Comparison of ENCODE assay signal across 1 cellular context in genomic region chr17:55436224-55437164, GRCh38.
TF ChIP-seq lines count a peak whose summit lies in the region.

No MANE protein-coding gene starts in this region.

TF ChIP-seq in K562, 482 proteins besides CTCF, POLR2A, EP300 and RAD21 (continued from another document):
- TF ChIP-seq HMBOX1 (IDR thresholded peaks at IDR 0.05) (peak; percentile 92), CBFA2T2 (conservative IDR thresholded peaks at IDR 0.05) (peak; percentile 69), DMBX1 (CRISPR knock-in tag; IDR thresholded peaks at IDR 0.05; ENCODE audit: borderline replicate concordance) (no peak), TARDBP (IDR thresholded peaks at IDR 0.05) (no peak), USF2 (CRISPR knock-in tag; IDR thresholded peaks at IDR 0.05) (no peak), TCF7 (IDR thresholded peaks at IDR 0.05; ENCODE audit: borderline replicate concordance) (no peak), EWSR1 (IDR thresholded peaks at IDR 0.05; ENCODE audit: borderline replicate concordance, low read depth, partially characterized antibody) (no peak), HDAC2 (IDR thresholded peaks at IDR 0.05) (no peak), TBP (optimal IDR thresholded peaks at IDR 0.05; ENCODE audit: low read depth, low read length) (no peak), TAF9B (IDR thresholded peaks at IDR 0.05; ENCODE audit: partially characterized antibody) (no peak), GTF2E2 (tag; IDR thresholded peaks at IDR 0.05) (no peak), TCF15 (CRISPR knock-in tag; IDR thresholded peaks at IDR 0.05) (no peak), CREBBP (IDR thresholded peaks at IDR 0.05; ENCODE audit: low read depth, low read length) (no peak), PTTG1 (tag; IDR thresholded peaks at IDR 0.05; ENCODE audit: low read depth) (no peak), HEY1 (CRISPR knock-in tag; IDR thresholded peaks at IDR 0.05; ENCODE audit: borderline replicate concordance) (no peak), HDAC1 (IDR thresholded peaks at IDR 0.05) (no peak), HNRNPK (IDR thresholded peaks at IDR 0.05; ENCODE audit: low read depth, low read length, poor library complexity, severe bottlenecking) (no peak), ZNF76 (CRISPR knock-in tag; IDR thresholded peaks at IDR 0.05; ENCODE audit: borderline replicate concordance) (no peak), ARID1B (IDR thresholded peaks at IDR 0.05) (peak; percentile 76), ZNF589 (CRISPR knock-in tag; IDR thresholded peaks at IDR 0.05; ENCODE audit: low read depth) (no peak), MIER1 (IDR thresholded peaks at IDR 0.05; ENCODE audit: low read depth) (no peak), POLR3A (IDR thresholded peaks at IDR 0.05; ENCODE audit: borderline replicate concordance, extremely low read depth, insufficient read depth, insufficient read length) (no peak), ZNF695 (CRISPR knock-in tag; IDR thresholded peaks at IDR 0.05) (no peak), PML (IDR thresholded peaks at IDR 0.05; ENCODE audit: low read length) (0 out of 2 replicates have a peak, but pooled peaks have one; percentile 34)
- TF ChIP-seq, protein P1, sequence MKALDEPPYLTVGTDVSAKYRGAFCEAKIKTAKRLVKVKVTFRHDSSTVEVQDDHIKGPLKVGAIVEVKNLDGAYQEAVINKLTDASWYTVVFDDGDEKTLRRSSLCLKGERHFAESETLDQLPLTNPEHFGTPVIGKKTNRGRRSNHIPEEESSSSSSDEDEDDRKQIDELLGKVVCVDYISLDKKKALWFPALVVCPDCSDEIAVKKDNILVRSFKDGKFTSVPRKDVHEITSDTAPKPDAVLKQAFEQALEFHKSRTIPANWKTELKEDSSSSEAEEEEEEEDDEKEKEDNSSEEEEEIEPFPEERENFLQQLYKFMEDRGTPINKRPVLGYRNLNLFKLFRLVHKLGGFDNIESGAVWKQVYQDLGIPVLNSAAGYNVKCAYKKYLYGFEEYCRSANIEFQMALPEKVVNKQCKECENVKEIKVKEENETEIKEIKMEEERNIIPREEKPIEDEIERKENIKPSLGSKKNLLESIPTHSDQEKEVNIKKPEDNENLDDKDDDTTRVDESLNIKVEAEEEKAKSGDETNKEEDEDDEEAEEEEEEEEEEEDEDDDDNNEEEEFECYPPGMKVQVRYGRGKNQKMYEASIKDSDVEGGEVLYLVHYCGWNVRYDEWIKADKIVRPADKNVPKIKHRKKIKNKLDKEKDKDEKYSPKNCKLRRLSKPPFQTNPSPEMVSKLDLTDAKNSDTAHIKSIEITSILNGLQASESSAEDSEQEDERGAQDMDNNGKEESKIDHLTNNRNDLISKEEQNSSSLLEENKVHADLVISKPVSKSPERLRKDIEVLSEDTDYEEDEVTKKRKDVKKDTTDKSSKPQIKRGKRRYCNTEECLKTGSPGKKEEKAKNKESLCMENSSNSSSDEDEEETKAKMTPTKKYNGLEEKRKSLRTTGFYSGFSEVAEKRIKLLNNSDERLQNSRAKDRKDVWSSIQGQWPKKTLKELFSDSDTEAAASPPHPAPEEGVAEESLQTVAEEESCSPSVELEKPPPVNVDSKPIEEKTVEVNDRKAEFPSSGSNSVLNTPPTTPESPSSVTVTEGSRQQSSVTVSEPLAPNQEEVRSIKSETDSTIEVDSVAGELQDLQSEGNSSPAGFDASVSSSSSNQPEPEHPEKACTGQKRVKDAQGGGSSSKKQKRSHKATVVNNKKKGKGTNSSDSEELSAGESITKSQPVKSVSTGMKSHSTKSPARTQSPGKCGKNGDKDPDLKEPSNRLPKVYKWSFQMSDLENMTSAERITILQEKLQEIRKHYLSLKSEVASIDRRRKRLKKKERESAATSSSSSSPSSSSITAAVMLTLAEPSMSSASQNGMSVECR (CRISPR knock-in tag; IDR thresholded peaks at IDR 0.05) = no peak
- TF ChIP-seq, protein P2, sequence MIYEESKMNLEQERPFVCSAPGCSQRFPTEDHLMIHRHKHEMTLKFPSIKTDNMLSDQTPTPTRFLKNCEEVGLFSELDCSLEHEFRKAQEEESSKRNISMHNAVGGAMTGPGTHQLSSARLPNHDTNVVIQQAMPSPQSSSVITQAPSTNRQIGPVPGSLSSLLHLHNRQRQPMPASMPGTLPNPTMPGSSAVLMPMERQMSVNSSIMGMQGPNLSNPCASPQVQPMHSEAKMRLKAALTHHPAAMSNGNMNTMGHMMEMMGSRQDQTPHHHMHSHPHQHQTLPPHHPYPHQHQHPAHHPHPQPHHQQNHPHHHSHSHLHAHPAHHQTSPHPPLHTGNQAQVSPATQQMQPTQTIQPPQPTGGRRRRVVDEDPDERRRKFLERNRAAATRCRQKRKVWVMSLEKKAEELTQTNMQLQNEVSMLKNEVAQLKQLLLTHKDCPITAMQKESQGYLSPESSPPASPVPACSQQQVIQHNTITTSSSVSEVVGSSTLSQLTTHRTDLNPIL (CRISPR knock-in tag; IDR thresholded peaks at IDR 0.05) = no peak
- TF ChIP-seq, protein P3, sequence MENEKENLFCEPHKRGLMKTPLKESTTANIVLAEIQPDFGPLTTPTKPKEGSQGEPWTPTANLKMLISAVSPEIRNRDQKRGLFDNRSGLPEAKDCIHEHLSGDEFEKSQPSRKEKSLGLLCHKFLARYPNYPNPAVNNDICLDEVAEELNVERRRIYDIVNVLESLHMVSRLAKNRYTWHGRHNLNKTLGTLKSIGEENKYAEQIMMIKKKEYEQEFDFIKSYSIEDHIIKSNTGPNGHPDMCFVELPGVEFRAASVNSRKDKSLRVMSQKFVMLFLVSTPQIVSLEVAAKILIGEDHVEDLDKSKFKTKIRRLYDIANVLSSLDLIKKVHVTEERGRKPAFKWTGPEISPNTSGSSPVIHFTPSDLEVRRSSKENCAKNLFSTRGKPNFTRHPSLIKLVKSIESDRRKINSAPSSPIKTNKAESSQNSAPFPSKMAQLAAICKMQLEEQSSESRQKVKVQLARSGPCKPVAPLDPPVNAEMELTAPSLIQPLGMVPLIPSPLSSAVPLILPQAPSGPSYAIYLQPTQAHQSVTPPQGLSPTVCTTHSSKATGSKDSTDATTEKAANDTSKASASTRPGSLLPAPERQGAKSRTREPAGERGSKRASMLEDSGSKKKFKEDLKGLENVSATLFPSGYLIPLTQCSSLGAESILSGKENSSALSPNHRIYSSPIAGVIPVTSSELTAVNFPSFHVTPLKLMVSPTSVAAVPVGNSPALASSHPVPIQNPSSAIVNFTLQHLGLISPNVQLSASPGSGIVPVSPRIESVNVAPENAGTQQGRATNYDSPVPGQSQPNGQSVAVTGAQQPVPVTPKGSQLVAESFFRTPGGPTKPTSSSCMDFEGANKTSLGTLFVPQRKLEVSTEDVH (IDR thresholded peaks at IDR 0.05; ENCODE audit: low read depth, partially characterized antibody) = no peak
TF ChIP-seq in K562: peak in this region for 18.
